Comparison of ENCODE assay signal across 22 cellular contexts in genomic region chr6:133394630-133395029, GRCh38.
"Had no signal": no experiment of that assay in that cellular context is flagged by ENCODE, and none has a peak within 500 bp of the region (broad histone marks: within the 10 kb centered on the region; RNA-seq: fewer than 3 reads in every experiment).

No MANE protein-coding gene starts in this region.

- DNase-seq: cerebellar nuclear complex; effector memory CD8-positive, alpha-beta T cell; esophagus squamous epithelium; foreskin fibroblast; hypothalamus; kidney glomerular epithelial cell; left lung; mesenchymal stem cell; midbrain; naive thymus-derived CD4-positive, alpha-beta T cell; nephron progenitor cell; spleen; stimulated activated CD4-positive, alpha-beta T cell treated with anti-CD3 and anti-CD28 coated beads, Interleukin-15, amount 100 ng/mL, for 24 hours; stimulated activated CD4-positive, alpha-beta T cell treated with anti-CD3 and anti-CD28 coated beads, Interleukin-1b, Interleukin-23, amount 100 ng/mL, for 48 hours; stimulated activated CD4-positive, alpha-beta T cell treated with anti-CD3 and anti-CD28 coated beads, Interleukin-4, amount 100 ng/mL, for 24 hours; tibial artery; upper lobe of right lung had no signal

- H3K4me1 ChIP-seq: esophagus squamous epithelium, left lung, spleen, tibial artery, upper lobe of right lung, vagina had no signal

- H3K36me3 ChIP-seq: esophagus squamous epithelium, left lung, neutrophil, spleen, tibial artery, upper lobe of right lung, vagina had no signal

- H3K27me3 ChIP-seq: esophagus squamous epithelium, left lung, neutrophil, spleen, tibial artery, upper lobe of right lung, vagina had no signal

- H3K4me3 ChIP-seq: esophagus squamous epithelium, left lung, lung, spleen, tibial artery, upper lobe of right lung, vagina had no signal

- H3K9me3 ChIP-seq: esophagus squamous epithelium, left lung, neutrophil, spleen, tibial artery, upper lobe of right lung, vagina had no signal

- ATAC-seq: effector memory CD8-positive, alpha-beta T cell; left lung; naive thymus-derived CD4-positive, alpha-beta T cell; stimulated activated memory B cell treated with anti-CD40 and anti-IgM and Interleukin-4, amounts not matched to agents 10 μg/mL and 1 μg/mL and 100 μg/mL, for 72 hours; upper lobe of right lung had no signal

- H3K27ac ChIP-seq: epithelial cell of prostate, esophagus squamous epithelium, left lung, neutrophil, spleen, tibial artery, upper lobe of right lung, vagina had no signal
